In the genomic region with DNA sequence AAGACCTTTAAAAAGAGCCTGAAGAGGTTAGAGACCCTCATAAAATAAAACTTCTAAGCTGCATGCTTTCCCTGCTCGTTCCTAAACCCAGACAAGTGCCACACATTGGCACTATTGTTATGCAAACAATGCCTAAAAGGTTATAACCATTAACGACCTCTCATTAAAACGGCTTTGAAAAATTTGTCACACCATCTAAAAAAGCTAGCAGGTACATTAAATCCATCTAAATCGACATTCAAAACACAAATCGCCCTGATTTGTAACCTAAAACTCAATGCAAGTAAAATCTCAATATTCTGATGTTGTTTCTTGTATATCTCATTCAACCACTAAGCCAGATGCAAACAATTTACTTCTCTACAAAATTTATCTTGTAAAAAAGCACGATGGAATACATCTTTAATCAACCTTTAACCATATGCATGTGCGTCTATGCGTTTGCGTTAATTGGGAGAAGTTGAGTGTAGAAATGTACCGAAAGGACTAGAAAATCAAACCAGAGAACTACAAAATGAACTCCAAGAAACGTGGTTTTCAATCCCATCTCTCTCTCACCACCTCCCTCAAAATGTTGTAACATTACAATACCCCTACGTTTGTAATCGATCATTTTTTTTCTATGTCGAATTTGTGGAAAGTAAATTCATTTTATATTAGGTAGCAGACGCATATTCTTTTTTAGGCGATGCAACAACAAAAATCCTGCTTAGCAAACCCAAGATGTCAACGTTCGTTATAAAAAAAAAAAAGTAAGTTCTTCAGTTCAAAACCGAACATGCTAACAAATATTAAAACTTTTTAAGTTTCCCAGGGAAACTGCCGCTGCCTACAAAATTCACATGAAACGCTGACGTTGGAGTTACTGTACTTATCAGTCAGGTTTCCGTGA, we compare ENCODE assay signal across 12 cellular contexts. TPM values are rescaled to one million over a fixed set of nuclear protein-coding genes. Genes with fewer than 3 reads are reported as not detected.
A peak's percentile ranks its signal among the peaks of the same experiment; 100 is the strongest.
DNase-seq lines count a peak whose midpoint lies in the region; ATAC-seq and TF ChIP-seq lines count a peak whose summit lies in the region.
"Had no signal": no experiment of that assay in that cellular context is flagged by ENCODE, and none has a peak within 500 bp of the region (broad histone marks: within the 10 kb centered on the region; RNA-seq: fewer than 3 reads in every experiment).

No MANE protein-coding gene starts in this region.

- no peak overlapping the region for H3K27ac Mint-ChIP-seq in dendritic cell treated with granulocyte-macrophage colony-stimulating factor and Interleukin-4, amounts not matched to agents 40 ng/mL and 50 ng/mL, for 4 days
- H3K27ac Mint-ChIP-seq: stimulated activated effector memory CD8-positive, alpha-beta T cell treated with anti-CD3 and anti-CD28 coated beads, Interleukin-12 subunit alpha, Interleukin-12 subunit beta, amount 100 ng/mL, for 72 hours had no signal

- DNase-seq in left ventricle myocardium inferior (no peak), left cardiac atrium (no peak), lower lobe of right lung (no peak), DMS 273 (lab: John Stamatoyannopoulos, UW; ENCODE audit: unreplicated experiment) (no peak)
- DNase-seq: foreskin melanocyte, NCI-H1092 treated with DMSO at 0.1 percent for 48 hours, NCI-H510A had no signal

- 39% methylated on average over 23 of the region's 23 CpGs for WGBS in urinary bladder

- H3K27me3 ChIP-seq in left ventricle myocardium inferior (ENCODE audit: low read depth) (peaks cover 90% of the 10 kb centered on the region), lower lobe of right lung (ENCODE audit: low read depth) (peaks cover 71% of the 10 kb centered on the region)

- no peaks in the 10 kb centered on the region for H3K36me3 Mint-ChIP-seq in dendritic cell treated with granulocyte-macrophage colony-stimulating factor and Interleukin-4, amounts not matched to agents 40 ng/mL and 50 ng/mL, for 4 days (ENCODE audit: low read depth)
- H3K36me3 Mint-ChIP-seq: stimulated activated effector memory CD8-positive, alpha-beta T cell treated with anti-CD3 and anti-CD28 coated beads, Interleukin-12 subunit alpha, Interleukin-12 subunit beta, amount 100 ng/mL, for 72 hours had no signal

- peak overlapping the region; percentile 69 for H3K4me3 Mint-ChIP-seq in dendritic cell treated with granulocyte-macrophage colony-stimulating factor and Interleukin-4, amounts not matched to agents 40 ng/mL and 50 ng/mL, for 4 days

- H3K36me3 ChIP-seq in left ventricle myocardium inferior (no peaks in the 10 kb centered on the region), lower lobe of right lung (no peaks in the 10 kb centered on the region), urinary bladder (ENCODE audit: insufficient read depth) (no peaks in the 10 kb centered on the region)

- H3K4me1 ChIP-seq in left ventricle myocardium inferior = peaks cover 19% of the 10 kb centered on the region
- H3K4me1 ChIP-seq in lower lobe of right lung = peaks cover 18% of the 10 kb centered on the region
- H3K4me1 ChIP-seq in urinary bladder (ENCODE audit: insufficient read depth) = peaks cover 2% of the 10 kb centered on the region

- H3K4me3 ChIP-seq in left ventricle myocardium inferior (peak overlapping the region; percentile 74), lower lobe of right lung (peak overlapping the region; percentile 62), urinary bladder (ENCODE audit: low read depth, low read length) (peak overlapping the region; percentile 55)

- no peaks in the 10 kb centered on the region for H3K9me3 Mint-ChIP-seq in dendritic cell treated with granulocyte-macrophage colony-stimulating factor and Interleukin-4, amounts not matched to agents 40 ng/mL and 50 ng/mL, for 4 days
- H3K9me3 Mint-ChIP-seq: stimulated activated effector memory CD8-positive, alpha-beta T cell treated with anti-CD3 and anti-CD28 coated beads, Interleukin-12 subunit alpha, Interleukin-12 subunit beta, amount 100 ng/mL, for 72 hours had no signal

- no peak for TF ChIP-seq CTCF in left ventricle myocardium inferior (IDR thresholded peaks at IDR 0.05; ENCODE audit: borderline replicate concordance)
- no peak for TF ChIP-seq CTCF in lower lobe of right lung (IDR thresholded peaks at IDR 0.05)

- intact Hi-C loops in left ventricle myocardium inferior (cut with micrococcal nuclease) (no loop called here), left cardiac atrium (cut with DNase I) (loop anchor here in 1 of 2 donors (5.0 to 10.0 kb wide), 2 partner anchors 312 to 510 kb away; no protein-coding TSS in a partner anchor), lower lobe of right lung (cut with DNase I) (loop anchor here (10.0 kb wide), 1 partner anchor 200 kb away; no protein-coding TSS in a partner anchor)
- intact Hi-C loops in dendritic cell treated with granulocyte-macrophage colony-stimulating factor and Interleukin-4, amounts not matched to agents 40 ng/mL and 50 ng/mL, for 4 days (cut with micrococcal nuclease) = no loop called here

- peak overlapping the region; percentile 79 for H3K27ac ChIP-seq in left ventricle myocardium inferior (replicated peaks)
- H3K27ac ChIP-seq in lower lobe of right lung = peak overlapping the region; percentile 66
- H3K27ac ChIP-seq in urinary bladder (ENCODE audit: low read depth) = no peak overlapping the region

- no peak for ATAC-seq in left cardiac atrium
- no peak for ATAC-seq in lower lobe of right lung
- ATAC-seq in esophagus mucosa = no peak
- ATAC-seq in GM21526 (IDR thresholded peaks at IDR 0.05; ENCODE audit: low FRiP score, unreplicated experiment) = no peak
- ATAC-seq: stimulated activated effector memory CD8-positive, alpha-beta T cell treated with anti-CD3 and anti-CD28 coated beads, Interleukin-12 subunit alpha, Interleukin-12 subunit beta, amount 100 ng/mL, for 72 hours had no signal

- H3K27me3 Mint-ChIP-seq in dendritic cell treated with granulocyte-macrophage colony-stimulating factor and Interleukin-4, amounts not matched to agents 40 ng/mL and 50 ng/mL, for 4 days = peaks cover 77% of the 10 kb centered on the region

- H3K4me1 Mint-ChIP-seq in dendritic cell treated with granulocyte-macrophage colony-stimulating factor and Interleukin-4, amounts not matched to agents 40 ng/mL and 50 ng/mL, for 4 days (ENCODE audit: low read depth) = peaks cover 12% of the 10 kb centered on the region

- H3K9me3 ChIP-seq in left ventricle myocardium inferior (replicated peaks) (no peaks in the 10 kb centered on the region), lower lobe of right lung (no peaks in the 10 kb centered on the region)

RNA-seq across cellular contexts. Expression of a gene that starts 1.1 kb away (rescaled TPM):
- total RNA-seq in left ventricle myocardium inferior (14.0 TPM), left cardiac atrium (10 to 100 TPM; 24.4 TPM), lower lobe of right lung (49.4 TPM), urinary bladder (36.0 TPM), esophagus mucosa (1.8 TPM)
- 3.6 TPM for polyA plus RNA-seq in urinary bladder
